In genomic region chr2:53633441-53633840, GRCh38 we compare ENCODE assay signal across 17 cellular contexts.
A peak's percentile ranks its signal among the peaks of the same experiment; 100 is the strongest.
DNase-seq lines count a peak whose midpoint lies in the region; TF ChIP-seq lines count a peak whose summit lies in the region.
"Had no signal": no experiment of that assay in that cellular context is flagged by ENCODE, and none has a peak within 500 bp of the region (broad histone marks: within the 10 kb centered on the region; RNA-seq: fewer than 3 reads in every experiment).

No MANE protein-coding gene starts in this region.

- TF ChIP-seq CTCF in epithelial cell of esophagus (IDR thresholded peaks at IDR 0.05; ENCODE audit: insufficient read depth, low read depth, low read length, missing control alignments) = no peak

- DNase-seq in NCI-H2081 (lab: John Stamatoyannopoulos, UW) (peak; percentile 18 to 24), NCI-H2081 treated with DMSO at 0.1 percent for 48 hours (lab: John Stamatoyannopoulos, UW) (no peak), RKO (ENCODE audit: low spot score) (peak; percentile 11), epithelial cell of esophagus (ENCODE audit: low read depth) (peak; percentile 59), myocyte (ENCODE audit: low read depth) (peak; percentile 23), NCI-H1092 treated with DMSO at 0.1 percent for 48 hours (lab: John Stamatoyannopoulos, UW) (no peak), NCI-H1417 (lab: John Stamatoyannopoulos, UW) (no peak)
- DNase-seq in central memory CD4-positive, alpha-beta T cell = no peak
- DNase-seq: body of pancreas; Caco-2; effector memory CD4-positive, alpha-beta T cell; glutamatergic neuron; NCI-H187; stomach had no signal

- no peak overlapping the region for H3K4me3 ChIP-seq in epithelial cell of esophagus (ENCODE audit: low read length)
- H3K4me3 ChIP-seq: A549, body of pancreas, HAP-1, skin epidermis, stomach had no signal

Comparison
In these comparisons a context has a peak if more than half of its experiments do, and no peak if none do; other contexts are left out.
1. DNase-seq: peak in NCI-H2081 (2 of 2), RKO (single experiment), epithelial cell of esophagus (single experiment) and myocyte (single experiment); none in NCI-H2081 treated with DMSO at 0.1 percent for 48 hours (single experiment), NCI-H1092 treated with DMSO at 0.1 percent for 48 hours (single experiment), NCI-H1417 (0 of 3) and central memory CD4-positive, alpha-beta T cell (single experiment).